ENCODE assay signal across 1 cellular context in genomic region chr19:11597202-11598102, GRCh38.
TF ChIP-seq lines count a peak whose summit lies in the region.

Gene ZNF627, plus strand, starts transcription at chr19:11597483. Its CDS starts 145 bp downstream, at chr19:11597628.

TF ChIP-seq in HEK293, 187 proteins besides CTCF, POLR2A, EP300 and RAD21 (continued from another document and continues in another):
- TF ChIP-seq ZFP37 (tag by site-specific recombination; IDR thresholded peaks at IDR 0.05) = peak; percentile 90
- TF ChIP-seq ZNF785 (tag by site-specific recombination; IDR thresholded peaks at IDR 0.05) = 0 out of 2 replicates have a peak, but pooled peaks have one; percentile 33
- no peak for TF ChIP-seq ZNF837 (tag by site-specific recombination; IDR thresholded peaks at IDR 0.05)
- peak; percentile 74; the same call in 1 of the 2 replicates for TF ChIP-seq ZSCAN5A (tag by site-specific recombination; IDR thresholded peaks at IDR 0.05)
- no peak for TF ChIP-seq BCL11A (tag by site-specific recombination; IDR thresholded peaks at IDR 0.05; ENCODE audit: low read depth)
- TF ChIP-seq YY2 (tag by site-specific recombination; IDR thresholded peaks at IDR 0.05) = no peak
- no peak for TF ChIP-seq ZNF624 (tag by site-specific recombination; IDR thresholded peaks at IDR 0.05)
- TF ChIP-seq ZNF645 (tag by site-specific recombination; IDR thresholded peaks at IDR 0.05) = 0 out of 2 replicates have a peak, but pooled peaks have one; percentile 37
- TF ChIP-seq HIC1 (tag by site-specific recombination; IDR thresholded peaks at IDR 0.05) = peak; percentile 65; the same call in 1 of the 2 replicates
- TF ChIP-seq TRIM28 (IDR thresholded peaks at IDR 0.05; ENCODE audit: borderline replicate concordance, low read length) = 0 out of 2 replicates have a peak, but pooled peaks have one; percentile 12
- TF ChIP-seq ZNF596 (tag by site-specific recombination; IDR thresholded peaks at IDR 0.05) = no peak
- peak; percentile 61; the same call in 1 of the 2 replicates for TF ChIP-seq ZNF121 (tag by site-specific recombination; IDR thresholded peaks at IDR 0.05)
- TF ChIP-seq KLF9 (tag by site-specific recombination; IDR thresholded peaks at IDR 0.05; ENCODE audit: low read depth) = peak; percentile 52
- no peak for TF ChIP-seq ZNF777 (tag by site-specific recombination; IDR thresholded peaks at IDR 0.05; ENCODE audit: borderline replicate concordance)
- TF ChIP-seq ZNF335 (tag by site-specific recombination; conservative IDR thresholded peaks at IDR 0.05) = peak; percentile 91
- TF ChIP-seq GLI2 (tag by site-specific recombination; IDR thresholded peaks at IDR 0.05; ENCODE audit: borderline replicate concordance, low read depth) = no peak
- 0 out of 2 replicates have a peak, but pooled peaks have one; percentile 39 for TF ChIP-seq GFI1B (tag by site-specific recombination; IDR thresholded peaks at IDR 0.05)
- TF ChIP-seq REPIN1 (tag by site-specific recombination; IDR thresholded peaks at IDR 0.05; ENCODE audit: low read depth) = 0 out of 2 replicates have a peak, but pooled peaks have one; percentile 67
- no peak; the same call in 1 of the 2 replicates for TF ChIP-seq KLF16 (tag by site-specific recombination; IDR thresholded peaks at IDR 0.05)
- no peak for TF ChIP-seq ZNF549 (tag by site-specific recombination; IDR thresholded peaks at IDR 0.05)
- no peak for TF ChIP-seq ZNF518A (tag by site-specific recombination; conservative IDR thresholded peaks at IDR 0.05; ENCODE audit: low read depth)
- 0 out of 2 replicates have a peak, but pooled peaks have one; percentile 48 for TF ChIP-seq ZNF169 (tag by site-specific recombination; IDR thresholded peaks at IDR 0.05)
- TF ChIP-seq ZNF274 (IDR thresholded peaks at IDR 0.05; ENCODE audit: low read length) = no peak
- TF ChIP-seq ZNF274 (tag by site-specific recombination; IDR thresholded peaks at IDR 0.05; ENCODE audit: borderline replicate concordance) = no peak
- no peak for TF ChIP-seq SCRT1 (tag by site-specific recombination; IDR thresholded peaks at IDR 0.05; ENCODE audit: borderline replicate concordance)
- peak; percentile 43; the same call in 1 of the 2 replicates for TF ChIP-seq ZNF146 (tag by site-specific recombination; IDR thresholded peaks at IDR 0.05)
- peak; percentile 25; the same call in 1 of the 2 replicates for TF ChIP-seq ZNF2 (tag by site-specific recombination; IDR thresholded peaks at IDR 0.05)
- TF ChIP-seq ZNF626 (tag by site-specific recombination; IDR thresholded peaks at IDR 0.05) = no peak
- TF ChIP-seq ZNF341 (tag by site-specific recombination; IDR thresholded peaks at IDR 0.05; ENCODE audit: low read depth) = peak; percentile 80
- no peak for TF ChIP-seq ZNF670 (tag by site-specific recombination; IDR thresholded peaks at IDR 0.05; ENCODE audit: low read depth)
- no peak for TF ChIP-seq ZNF433 (tag by site-specific recombination; IDR thresholded peaks at IDR 0.05; ENCODE audit: low read depth)
- TF ChIP-seq ZNF843 (tag by site-specific recombination; IDR thresholded peaks at IDR 0.05) = peak; percentile 73
- TF ChIP-seq FEZF1 (tag by site-specific recombination; IDR thresholded peaks at IDR 0.05) = no peak
- TF ChIP-seq KLF7 (tag by site-specific recombination; IDR thresholded peaks at IDR 0.05; ENCODE audit: borderline replicate concordance) = no peak; the same call in 1 of the 2 replicates
- TF ChIP-seq ZBTB8A (tag by site-specific recombination; IDR thresholded peaks at IDR 0.05) = peak; percentile 53; the same call in 1 of the 2 replicates
- TF ChIP-seq PRDM6 (tag by site-specific recombination; IDR thresholded peaks at IDR 0.05) = no peak
- TF ChIP-seq ZNF398 (tag by site-specific recombination; IDR thresholded peaks at IDR 0.05) = peak; percentile 26; the same call in 1 of the 2 replicates
- peak; percentile 82 for TF ChIP-seq ZBTB20 (tag by site-specific recombination; IDR thresholded peaks at IDR 0.05)
- TF ChIP-seq ZNF394 (tag by site-specific recombination; IDR thresholded peaks at IDR 0.05; ENCODE audit: borderline replicate concordance) = peak; percentile 67; the same call in 1 of the 2 replicates
- TF ChIP-seq KLF10 (tag by site-specific recombination; IDR thresholded peaks at IDR 0.05) = peak; percentile 60
- peak; percentile 39; the same call in 1 of the 2 replicates for TF ChIP-seq PRDM4 (tag by site-specific recombination; IDR thresholded peaks at IDR 0.05)
- TF ChIP-seq ZIC2 (tag by site-specific recombination; IDR thresholded peaks at IDR 0.05) = peak; percentile 41; the same call in 1 of the 2 replicates
- no peak for TF ChIP-seq HOXC10 (CRISPR knock-in tag; IDR thresholded peaks at IDR 0.05)
- peak; percentile 24; the same call in 1 of the 2 replicates for TF ChIP-seq ZNF10 (tag by site-specific recombination; IDR thresholded peaks at IDR 0.05)
- peak; percentile 66 for TF ChIP-seq ZBTB26 (tag by site-specific recombination; optimal IDR thresholded peaks at IDR 0.05)
